In genomic region chr6:712805-713204, GRCh38 we compare ENCODE assay signal across 19 cellular contexts.
"Had no signal": no experiment of that assay in that cellular context is flagged by ENCODE, and none has a peak within 500 bp of the region (broad histone marks: within the 10 kb centered on the region; RNA-seq: fewer than 3 reads in every experiment).

No MANE protein-coding gene starts in this region.

- H3K9me3 ChIP-seq: breast epithelium, gastroesophageal sphincter, heart right ventricle, mucosa of descending colon, ovary, SJSA1, thyroid gland, vagina had no signal

- H3K27ac ChIP-seq: breast epithelium, ovary, SJSA1, thyroid gland, vagina had no signal

- H3K36me3 ChIP-seq: breast epithelium, gastroesophageal sphincter, heart right ventricle, ovary, SJSA1, thyroid gland, vagina had no signal

- H3K27me3 ChIP-seq: breast epithelium, gastroesophageal sphincter, ovary, SJSA1, thyroid gland, vagina had no signal

- H3K4me1 ChIP-seq: breast epithelium, thyroid gland had no signal

- ATAC-seq: activated CD8-positive, alpha-beta T cell treated with anti-CD3 and anti-CD28 coated beads for 36 hours; activated T-cell treated with anti-CD3 and anti-CD28 coated beads, Interleukin-2, amount 50 U/mL, for 72 hours; effector memory CD8-positive, alpha-beta T cell; gastroesophageal sphincter; heart right ventricle; mucosa of descending colon; stimulated activated memory B cell treated with anti-CD40 and anti-IgM and Interleukin-4, amounts not matched to agents 10 μg/mL and 1 μg/mL and 100 μg/mL, for 72 hours had no signal

- H3K9me3 Mint-ChIP-seq: activated CD8-positive, alpha-beta T cell treated with anti-CD3 and anti-CD28 coated beads for 36 hours; activated T-cell treated with anti-CD3 and anti-CD28 coated beads, Interleukin-2, amount 50 U/mL, for 72 hours; effector memory CD8-positive, alpha-beta T cell; nephron progenitor cell had no signal

- H3K27me3 Mint-ChIP-seq: effector memory CD8-positive, alpha-beta T cell had no signal

- H3K4me3 Mint-ChIP-seq: activated CD8-positive, alpha-beta T cell treated with anti-CD3 and anti-CD28 coated beads for 36 hours; effector memory CD8-positive, alpha-beta T cell; nephron progenitor cell; stimulated activated memory B cell treated with anti-CD40 and anti-IgM and Interleukin-4, amounts not matched to agents 10 μg/mL and 1 μg/mL and 100 μg/mL, for 72 hours had no signal

- H3K4me3 ChIP-seq: breast epithelium, gastroesophageal sphincter, heart right ventricle, mucosa of descending colon, ovary, SJSA1, thyroid gland, vagina had no signal

- H3K27ac Mint-ChIP-seq: activated CD8-positive, alpha-beta T cell treated with anti-CD3 and anti-CD28 coated beads for 36 hours; activated T-cell treated with anti-CD3 and anti-CD28 coated beads, Interleukin-2, amount 50 U/mL, for 72 hours; nephron progenitor cell; stimulated activated memory B cell treated with anti-CD40 and anti-IgM and Interleukin-4, amounts not matched to agents 10 μg/mL and 1 μg/mL and 100 μg/mL, for 72 hours had no signal

- DNase-seq: activated CD4-positive, alpha-beta T cell treated with anti-CD3 and anti-CD28 coated beads for 4 hours; activated CD8-positive, alpha-beta memory T cell treated with anti-CD3 and anti-CD28 coated beads, Interleukin-2, amount 50 U/mL, for 48 hours; activated CD8-positive, alpha-beta T cell treated with anti-CD3 and anti-CD28 coated beads for 36 hours; activated gamma-delta T cell treated with Interleukin-2 at 50 U/mL for 16 hours; activated T-cell treated with anti-CD3 and anti-CD28 coated beads, Interleukin-2, amount 50 U/mL, for 72 hours; aorta; dermis blood vessel endothelial cell; effector memory CD8-positive, alpha-beta T cell; heart right ventricle; mucosa of descending colon; nephron progenitor cell; ovary; stimulated activated CD4-positive, alpha-beta T cell treated with anti-CD3 and anti-CD28 coated beads, Interleukin-12 subunit alpha, Interleukin-12 subunit beta, amount 100 ng/mL, for 4 hours; thyroid gland had no signal
